Comparison of ENCODE assay signal across 17 cellular contexts in the genomic region with DNA sequence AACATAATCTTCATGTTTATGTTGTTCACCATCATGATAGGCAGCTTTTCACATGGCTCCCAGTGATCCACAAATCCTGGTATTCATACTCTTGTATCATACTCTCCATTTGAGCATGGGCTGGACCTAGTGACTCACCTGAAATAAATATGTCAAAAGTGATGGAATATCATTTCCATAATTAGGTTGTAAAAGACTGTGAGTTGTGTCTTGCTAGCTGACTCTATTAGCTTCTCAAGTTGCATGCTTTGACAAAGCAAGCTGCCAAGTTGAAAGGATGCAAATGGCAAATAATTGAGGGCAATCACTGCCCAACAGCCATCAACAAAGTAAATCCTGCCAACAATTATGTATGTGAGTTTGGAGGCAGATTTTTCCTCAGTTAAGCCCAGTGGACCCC.
DNase-seq lines count a peak whose midpoint lies in the region; ATAC-seq and TF ChIP-seq lines count a peak whose summit lies in the region.
"Had no signal": no experiment of that assay in that cellular context is flagged by ENCODE, and none has a peak within 500 bp of the region (broad histone marks: within the 10 kb centered on the region; RNA-seq: fewer than 3 reads in every experiment).

No MANE protein-coding gene starts in this region.

- H3K27ac Mint-ChIP-seq in osteocyte (ENCODE audit: unreplicated experiment): peak overlapping the region; percentile 90
- no peak overlapping the region for H3K27ac Mint-ChIP-seq in effector memory CD8-positive, alpha-beta T cell
- H3K27ac Mint-ChIP-seq: activated T-helper 17 cell treated with anti-CD3 and anti-CD28 coated beads, Interleukin-2, amount 50 U/mL, for 72 hours had no signal

- no peak overlapping the region for H3K4me3 Mint-ChIP-seq in osteocyte (ENCODE audit: unreplicated experiment)
- H3K4me3 Mint-ChIP-seq in effector memory CD8-positive, alpha-beta T cell: no peak overlapping the region
- H3K4me3 Mint-ChIP-seq: activated T-helper 17 cell treated with anti-CD3 and anti-CD28 coated beads, Interleukin-2, amount 50 U/mL, for 72 hours had no signal

- peaks cover 68% of the 10 kb centered on the region for H3K4me1 Mint-ChIP-seq in osteocyte (ENCODE audit: unreplicated experiment)
- no peaks in the 10 kb centered on the region for H3K4me1 Mint-ChIP-seq in effector memory CD8-positive, alpha-beta T cell (ENCODE audit: low read depth in 2 of 2)
- H3K4me1 Mint-ChIP-seq: activated T-helper 17 cell treated with anti-CD3 and anti-CD28 coated beads, Interleukin-2, amount 50 U/mL, for 72 hours had no signal

- H3K36me3 Mint-ChIP-seq in osteocyte (ENCODE audit: unreplicated experiment): peaks cover 6% of the 10 kb centered on the region
- H3K36me3 Mint-ChIP-seq in effector memory CD8-positive, alpha-beta T cell (ENCODE audit: insufficient read depth): no peaks in the 10 kb centered on the region

- no peak for ATAC-seq in effector memory CD8-positive, alpha-beta T cell (replicated peaks)
- no peak for ATAC-seq in HG03139 (IDR thresholded peaks at IDR 0.05; ENCODE audit: unreplicated experiment)
- ATAC-seq: activated T-helper 17 cell treated with anti-CD3 and anti-CD28 coated beads, Interleukin-2, amount 50 U/mL, for 72 hours; HCT116 had no signal

- H3K27me3 Mint-ChIP-seq in osteocyte (ENCODE audit: unreplicated experiment): no peaks in the 10 kb centered on the region
- peaks cover 14 to 21% of the 10 kb centered on the region in 2 donors for H3K27me3 Mint-ChIP-seq in effector memory CD8-positive, alpha-beta T cell

- peaks cover 14% of the 10 kb centered on the region for H3K9me3 Mint-ChIP-seq in osteocyte (ENCODE audit: unreplicated experiment)
- H3K9me3 Mint-ChIP-seq in effector memory CD8-positive, alpha-beta T cell: peaks cover 0 to 4% of the 10 kb centered on the region in 2 donors
- H3K9me3 Mint-ChIP-seq: activated T-helper 17 cell treated with anti-CD3 and anti-CD28 coated beads, Interleukin-2, amount 50 U/mL, for 72 hours had no signal

- DNase-seq in HCEC 1CT (peak; percentile 81), NCI-H146 treated with DMSO at 0.1 percent for 48 hours (lab: John Stamatoyannopoulos, UW; ENCODE audit: unreplicated experiment) (peak; percentile 71), SW480 (ENCODE audit: low spot score) (peak; percentile 66), osteocyte (ENCODE audit: extremely low spot score, unreplicated experiment) (no peak)
- no peak for DNase-seq in stimulated activated CD4-positive, alpha-beta T cell treated with anti-CD3 and anti-CD28 coated beads, Interleukin-1b, Interleukin-23, amount 100 ng/mL, for 48 hours
- no peak for DNase-seq in effector memory CD8-positive, alpha-beta T cell
- no peak for DNase-seq in activated naive CD4-positive, alpha-beta T cell treated with anti-CD3 and anti-CD28 coated beads, Interleukin-2, amount 50 U/mL, for 16 hours
- DNase-seq: activated CD8-positive, alpha-beta memory T cell treated with anti-CD3 and anti-CD28 coated beads for 24 hours; amygdala; DND-41; glutamatergic neuron; NCI-H510A; Peyer's patch; stimulated activated CD4-positive, alpha-beta T cell treated with anti-CD3 and anti-CD28 coated beads, Interleukin-2, amount 100 ng/mL, for 24 hours had no signal

- no peak for TF ChIP-seq CTCF in osteocyte (IDR thresholded peaks at IDR 0.05)

Comparison
In these comparisons a context has a peak if more than half of its experiments do, and no peak if none do; other contexts are left out.
1. DNase-seq: peak in HCEC 1CT (single experiment), NCI-H146 treated with DMSO at 0.1 percent for 48 hours (single experiment) and SW480 (single experiment); none in osteocyte (single experiment), stimulated activated CD4-positive, alpha-beta T cell treated with anti-CD3 and anti-CD28 coated beads, Interleukin-1b, Interleukin-23, amount 100 ng/mL, for 48 hours (single experiment), effector memory CD8-positive, alpha-beta T cell (0 of 3) and activated naive CD4-positive, alpha-beta T cell treated with anti-CD3 and anti-CD28 coated beads, Interleukin-2, amount 50 U/mL, for 16 hours (single experiment).